In the genomic region with DNA sequence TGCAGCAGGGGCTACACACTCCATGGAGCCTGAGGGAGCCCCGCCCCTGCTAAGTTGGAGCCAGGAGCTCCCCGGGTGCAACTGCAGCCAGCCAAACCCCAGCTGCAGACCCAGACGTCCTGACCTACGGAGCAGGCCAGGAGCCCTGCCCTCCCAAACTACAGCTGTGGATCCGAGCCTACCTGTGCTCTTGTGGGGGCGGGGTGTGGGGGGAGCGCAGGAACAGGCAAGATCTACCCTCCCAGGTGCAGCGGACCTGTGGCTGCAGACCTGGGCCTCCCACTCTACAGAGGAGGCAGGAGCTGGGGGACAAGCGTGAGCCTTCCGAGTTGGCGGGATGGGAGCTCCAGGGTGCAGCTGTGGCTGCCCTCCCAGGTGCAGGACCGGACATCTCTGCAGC, we compare ENCODE assay signal across 26 cellular contexts. TPM values are rescaled to one million over a fixed set of nuclear protein-coding genes. Genes with fewer than 3 reads are reported as not detected.
"Had no signal": no experiment of that assay in that cellular context is flagged by ENCODE, and none has a peak within 500 bp of the region (broad histone marks: within the 10 kb centered on the region; RNA-seq: fewer than 3 reads in every experiment).

No MANE protein-coding gene starts in this region.

- H2AFZ ChIP-seq: hepatocyte, neural progenitor cell had no signal

- H3K9me3 ChIP-seq: left ventricle myocardium inferior, ovary, right atrium auricular region, right lobe of liver, tibial nerve, upper lobe of left lung, uterus had no signal

- H3K4me2 ChIP-seq: hepatocyte, neural progenitor cell, smooth muscle cell had no signal

- ATAC-seq: naive thymus-derived CD4-positive, alpha-beta T cell; stimulated activated memory B cell treated with anti-CD40 and anti-IgM and Interleukin-4, amounts not matched to agents 10 μg/mL and 1 μg/mL and 100 μg/mL, for 72 hours; stimulated activated naive CD8-positive, alpha-beta T cell treated with anti-CD3 and anti-CD28 coated beads, Interleukin-15, amount 100 ng/mL, for 72 hours had no signal

- H3K27me3 ChIP-seq: hepatocyte, neural progenitor cell, ovary, right atrium auricular region, right lobe of liver, tibial nerve, upper lobe of left lung, uterus had no signal

- H3K27ac Mint-ChIP-seq: mesothelial cell of epicardium; naive thymus-derived CD4-positive, alpha-beta T cell; nephron progenitor cell; neural progenitor cell; progenitor cell of endocrine pancreas; stimulated activated memory B cell treated with anti-CD40 and anti-IgM and Interleukin-4, amounts not matched to agents 10 μg/mL and 1 μg/mL and 100 μg/mL, for 72 hours; stimulated activated naive CD8-positive, alpha-beta T cell treated with anti-CD3 and anti-CD28 coated beads, Interleukin-15, amount 100 ng/mL, for 72 hours had no signal

- H3K36me3 ChIP-seq: left ventricle myocardium inferior, neural progenitor cell, ovary, right atrium auricular region, right lobe of liver, tibial nerve, upper lobe of left lung, uterus had no signal

- H3K4me1 Mint-ChIP-seq: mesothelial cell of epicardium; naive thymus-derived CD4-positive, alpha-beta T cell; nephron progenitor cell; neural progenitor cell; stimulated activated naive CD8-positive, alpha-beta T cell treated with anti-CD3 and anti-CD28 coated beads, Interleukin-15, amount 100 ng/mL, for 72 hours had no signal

- H3K27me3 Mint-ChIP-seq: progenitor cell of endocrine pancreas; stimulated activated memory B cell treated with anti-CD40 and anti-IgM and Interleukin-4, amounts not matched to agents 10 μg/mL and 1 μg/mL and 100 μg/mL, for 72 hours; stimulated activated naive CD8-positive, alpha-beta T cell treated with anti-CD3 and anti-CD28 coated beads, Interleukin-15, amount 100 ng/mL, for 72 hours had no signal

- H3K9ac ChIP-seq: neural progenitor cell had no signal

- H3K4me3 ChIP-seq: hepatocyte, left ventricle myocardium inferior, lung, neural progenitor cell, ovary, right atrium auricular region, right lobe of liver, smooth muscle cell, tibial nerve, upper lobe of left lung, uterus had no signal

- H3K79me2 ChIP-seq: hepatocyte had no signal

- H3K4me1 ChIP-seq: neural progenitor cell, right lobe of liver, tibial nerve, upper lobe of left lung, uterus had no signal

- H3K4me3 Mint-ChIP-seq: mesothelial cell of epicardium; naive thymus-derived CD4-positive, alpha-beta T cell; nephron progenitor cell; neural progenitor cell; stimulated activated memory B cell treated with anti-CD40 and anti-IgM and Interleukin-4, amounts not matched to agents 10 μg/mL and 1 μg/mL and 100 μg/mL, for 72 hours; stimulated activated naive CD8-positive, alpha-beta T cell treated with anti-CD3 and anti-CD28 coated beads, Interleukin-15, amount 100 ng/mL, for 72 hours had no signal

- H3K27ac ChIP-seq: hepatocyte, left ventricle myocardium inferior, neural progenitor cell, ovary, right atrium auricular region, right lobe of liver, tibial nerve, upper lobe of left lung, uterus had no signal

- H3K9me3 Mint-ChIP-seq: stimulated activated naive CD8-positive, alpha-beta T cell treated with anti-CD3 and anti-CD28 coated beads, Interleukin-15, amount 100 ng/mL, for 72 hours had no signal

- DNase-seq: islet precursor cell; left ventricle myocardium inferior; mesendoderm; naive thymus-derived CD4-positive, alpha-beta T cell; nephron progenitor cell; ovary; right lobe of liver; stimulated activated CD4-positive, alpha-beta T cell treated with anti-CD3 and anti-CD28 coated beads, Interleukin-1b, Interleukin-23, amount 100 ng/mL, for 48 hours; stimulated activated CD4-positive, alpha-beta T cell treated with anti-CD3 and anti-CD28 coated beads, Interleukin-2, amount 100 ng/mL, for 48 hours; stimulated activated CD4-positive, alpha-beta T cell treated with anti-CD3 and anti-CD28 coated beads, Interleukin-4, amount 100 ng/mL, for 4 hours; stimulated activated CD8-positive, alpha-beta memory T cell treated with anti-CD3 and anti-CD28 coated beads, Interleukin-4, amount 100 ng/mL, for 48 hours; stimulated activated naive CD4-positive, alpha-beta T cell treated with Interleukin-2 at 50 U/mL for 16 hours; stimulated activated naive CD8-positive, alpha-beta T cell treated with anti-CD3 and anti-CD28 coated beads, Interleukin-15, amount 100 ng/mL, for 72 hours; substantia nigra; uterus had no signal

- H3K36me3 Mint-ChIP-seq: mesothelial cell of epicardium; naive thymus-derived CD4-positive, alpha-beta T cell; stimulated activated memory B cell treated with anti-CD40 and anti-IgM and Interleukin-4, amounts not matched to agents 10 μg/mL and 1 μg/mL and 100 μg/mL, for 72 hours had no signal

RNA-seq across cellular contexts. Expression of gene MYLK3, which starts 29.7 kb away (rescaled TPM):
- total RNA-seq: kidney epithelial cell had no signal
- polyA plus RNA-seq: naive thymus-derived CD4-positive, alpha-beta T cell had no signal
